In genomic region chr12:94222351-94222750, GRCh38 we compare ENCODE assay signal across 21 cellular contexts.
A peak's percentile ranks its signal among the peaks of the same experiment; 100 is the strongest.
DNase-seq lines count a peak whose midpoint lies in the region; ATAC-seq, FAIRE-seq and TF ChIP-seq lines count a peak whose summit lies in the region.
"Had no signal": no experiment of that assay in that cellular context is flagged by ENCODE, and none has a peak within 500 bp of the region (broad histone marks: within the 10 kb centered on the region; RNA-seq: fewer than 3 reads in every experiment).

No MANE protein-coding gene starts in this region.

- no peak for TF ChIP-seq EP300 in suprapubic skin (IDR thresholded peaks at IDR 0.05)

- no peak overlapping the region for H3K4me3 ChIP-seq in suprapubic skin
- H3K4me3 ChIP-seq: body of pancreas, colonic mucosa, SJSA1, smooth muscle cell had no signal

- TF ChIP-seq CTCF in suprapubic skin (IDR thresholded peaks at IDR 0.05) = no peak

- ATAC-seq in GM18505 (IDR thresholded peaks at IDR 0.05; ENCODE audit: unreplicated experiment) (peak; percentile 56), GM19463 (IDR thresholded peaks at IDR 0.05; ENCODE audit: unreplicated experiment) (peak; percentile 66), HG02884 (IDR thresholded peaks at IDR 0.05; ENCODE audit: unreplicated experiment) (peak; percentile 68), memory B cell (ENCODE audit: low read depth) (peak; percentile 77)
- ATAC-seq: activated T-cell treated with anti-CD3 and anti-CD28 coated beads, Interleukin-2, amount 50 U/mL, for 72 hours; body of pancreas; left ventricle myocardium superior had no signal

- TF ChIP-seq POLR2A in GM18505 (IDR thresholded peaks at IDR 0.05; ENCODE audit: borderline replicate concordance, extremely low read depth, insufficient read depth, insufficient read length) (no peak), suprapubic skin (IDR thresholded peaks at IDR 0.05) (no peak)

- no peaks in the 10 kb centered on the region for H3K4me1 ChIP-seq in suprapubic skin
- H3K4me1 ChIP-seq: body of pancreas, colonic mucosa, SJSA1 had no signal

- no peak overlapping the region for H3K27ac ChIP-seq in suprapubic skin
- H3K27ac ChIP-seq: body of pancreas, colonic mucosa, SJSA1 had no signal

- H3K9me3 Mint-ChIP-seq in memory B cell = no peaks in the 10 kb centered on the region
- H3K9me3 Mint-ChIP-seq: activated naive CD8-positive, alpha-beta T cell treated with anti-CD3 and anti-CD28 coated beads for 36 hours; activated T-cell treated with anti-CD3 and anti-CD28 coated beads, Interleukin-2, amount 50 U/mL, for 72 hours; CD4-positive, alpha-beta T cell; immature natural killer cell had no signal

- H3K36me3 Mint-ChIP-seq in memory B cell = peaks cover 29% of the 10 kb centered on the region

- H3K27ac Mint-ChIP-seq in memory B cell = no peak overlapping the region
- H3K27ac Mint-ChIP-seq: activated naive CD8-positive, alpha-beta T cell treated with anti-CD3 and anti-CD28 coated beads for 36 hours; activated T-cell treated with anti-CD3 and anti-CD28 coated beads, Interleukin-2, amount 50 U/mL, for 72 hours; CD4-positive, alpha-beta T cell had no signal

- no peaks in the 10 kb centered on the region for H3K9me3 ChIP-seq in suprapubic skin
- H3K9me3 ChIP-seq: body of pancreas, colonic mucosa, SJSA1 had no signal

- H3K4me3 Mint-ChIP-seq in memory B cell = no peak overlapping the region
- H3K4me3 Mint-ChIP-seq: activated naive CD8-positive, alpha-beta T cell treated with anti-CD3 and anti-CD28 coated beads for 36 hours; activated T-cell treated with anti-CD3 and anti-CD28 coated beads, Interleukin-2, amount 50 U/mL, for 72 hours; CD4-positive, alpha-beta T cell; immature natural killer cell had no signal

- no peak for FAIRE-seq in HTR-8/SVneo (lab: Jason Lieb, UNC)

- peaks cover 20% of the 10 kb centered on the region for H3K4me1 Mint-ChIP-seq in memory B cell
- H3K4me1 Mint-ChIP-seq: activated naive CD8-positive, alpha-beta T cell treated with anti-CD3 and anti-CD28 coated beads for 36 hours; immature natural killer cell had no signal

- H3K36me3 ChIP-seq in suprapubic skin = no peaks in the 10 kb centered on the region
- H3K36me3 ChIP-seq: colonic mucosa, SJSA1 had no signal

- DNase-seq in memory B cell (ENCODE audit: low spot score in 2 of 2) (no peak), anterior cingulate cortex (lab: John Stamatoyannopoulos, UW) (no peak), HTR-8/SVneo (ENCODE audit: insufficient read length, low spot score) (no peak), suprapubic skin (ENCODE audit: low spot score in 2 of 2) (no peak)
- no peak for DNase-seq in stimulated activated CD8-positive, alpha-beta memory T cell treated with anti-CD3 and anti-CD28 coated beads, Interleukin-4, amount 100 ng/mL, for 48 hours
- DNase-seq: activated naive CD8-positive, alpha-beta T cell treated with anti-CD3 and anti-CD28 coated beads for 36 hours; activated T-cell treated with anti-CD3 and anti-CD28 coated beads, Interleukin-2, amount 50 U/mL, for 72 hours; body of pancreas; CD4-positive, alpha-beta T cell; colonic mucosa; immature natural killer cell; IMR-90; left ventricle myocardium superior; NCI-H226; stimulated activated CD4-positive, alpha-beta T cell treated with anti-CD3 and anti-CD28 coated beads, Interleukin-4, amount 100 ng/mL, for 1 hour; substantia nigra had no signal

- no peaks in the 10 kb centered on the region for H3K27me3 Mint-ChIP-seq in memory B cell
- H3K27me3 Mint-ChIP-seq: activated naive CD8-positive, alpha-beta T cell treated with anti-CD3 and anti-CD28 coated beads for 36 hours; CD4-positive, alpha-beta T cell had no signal

- H3K27me3 ChIP-seq in suprapubic skin = no peaks in the 10 kb centered on the region
- H3K27me3 ChIP-seq: body of pancreas, colonic mucosa, SJSA1 had no signal
